24 cellular contexts compared by ENCODE assay signal in genomic region chr11:22203281-22203680, GRCh38.
A peak's percentile ranks its signal among the peaks of the same experiment; 100 is the strongest.
DNase-seq lines count a peak whose midpoint lies in the region; ATAC-seq and TF ChIP-seq lines count a peak whose summit lies in the region.
"Had no signal": no experiment of that assay in that cellular context is flagged by ENCODE, and none has a peak within 500 bp of the region (broad histone marks: within the 10 kb centered on the region; RNA-seq: fewer than 3 reads in every experiment).

No MANE protein-coding gene starts in this region.

- DNase-seq in DMS 273 treated with DMSO at 0.1 percent for 48 hours (lab: John Stamatoyannopoulos, UW) = no peak
- no peak for DNase-seq in nephron progenitor cell
- DNase-seq in activated CD8-positive, alpha-beta memory T cell treated with anti-CD3 and anti-CD28 coated beads, Interleukin-2, amount 50 U/mL, for 48 hours = no peak
- DNase-seq: activated CD4-positive, alpha-beta memory T cell treated with anti-CD3 and anti-CD28 coated beads for 36 hours; activated gamma-delta T cell; activated T-cell treated with anti-CD3 and anti-CD28 coated beads for 4 hours; adrenal gland; Caco-2; esophagus squamous epithelium; KBM-7; lower lobe of right lung; mucosa of descending colon; NCI-H1436; NCI-H2107; NCI-H446 treated with DMSO at 0.1 percent for 48 hours; SIG-M5; upper lobe of left lung had no signal

- TF ChIP-seq CTCF in nephron progenitor cell (IDR thresholded peaks at IDR 0.05) = no peak

- H3K27ac Mint-ChIP-seq in nephron progenitor cell = no peak overlapping the region
- H3K27ac Mint-ChIP-seq: activated CD4-positive, alpha-beta memory T cell treated with anti-CD3 and anti-CD28 coated beads for 36 hours had no signal

- peaks cover 3% of the 10 kb centered on the region for H3K27me3 Mint-ChIP-seq in nephron progenitor cell (ENCODE audit: low read depth, poor library complexity)
- H3K27me3 Mint-ChIP-seq: activated CD4-positive, alpha-beta memory T cell treated with anti-CD3 and anti-CD28 coated beads for 36 hours had no signal

- H3K36me3 Mint-ChIP-seq in nephron progenitor cell (ENCODE audit: low read depth) = no peaks in the 10 kb centered on the region
- H3K36me3 Mint-ChIP-seq: activated CD4-positive, alpha-beta memory T cell treated with anti-CD3 and anti-CD28 coated beads for 36 hours had no signal

- no peaks in the 10 kb centered on the region for H3K9me3 Mint-ChIP-seq in nephron progenitor cell
- H3K9me3 Mint-ChIP-seq: activated CD4-positive, alpha-beta memory T cell treated with anti-CD3 and anti-CD28 coated beads for 36 hours; neural crest cell had no signal

- H3K4me1 Mint-ChIP-seq in nephron progenitor cell = no peaks in the 10 kb centered on the region
- H3K4me1 Mint-ChIP-seq: neural crest cell had no signal

- ATAC-seq in GM18498 (IDR thresholded peaks at IDR 0.05; ENCODE audit: unreplicated experiment) (peak; percentile 72), GM19324 (IDR thresholded peaks at IDR 0.05; ENCODE audit: low FRiP score, unreplicated experiment) (peak; percentile 52), HG02588 (IDR thresholded peaks at IDR 0.05; ENCODE audit: unreplicated experiment) (peak; percentile 83), HG03378 (IDR thresholded peaks at IDR 0.05; ENCODE audit: unreplicated experiment) (peak; percentile 69), HG02610 (IDR thresholded peaks at IDR 0.05; ENCODE audit: unreplicated experiment) (no peak)
- ATAC-seq: lower lobe of right lung, mucosa of descending colon, Panc1 had no signal

- no peak overlapping the region for H3K4me3 Mint-ChIP-seq in nephron progenitor cell
- H3K4me3 Mint-ChIP-seq: activated CD4-positive, alpha-beta memory T cell treated with anti-CD3 and anti-CD28 coated beads for 36 hours; neural crest cell had no signal
